Comparison of ENCODE assay signal across 15 cellular contexts in the genomic region with DNA sequence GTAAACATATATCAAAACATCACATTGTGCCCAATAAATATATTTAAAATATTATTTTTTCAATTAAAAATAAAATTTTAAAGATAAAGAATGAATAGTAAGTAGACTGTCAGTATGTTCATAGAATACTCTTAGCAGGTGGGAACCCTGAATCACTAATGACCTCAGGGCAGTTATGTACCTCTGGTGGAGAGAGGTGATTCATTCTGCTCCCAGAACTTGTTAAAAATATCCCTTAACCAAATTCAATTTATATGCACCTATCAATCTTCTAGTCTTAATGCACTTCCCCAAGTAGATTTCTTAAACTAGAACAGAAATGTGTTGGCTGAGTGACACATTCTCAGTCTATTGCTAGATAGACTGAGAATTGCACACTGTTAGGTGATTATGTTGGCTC.
DNase-seq lines count a peak whose midpoint lies in the region; TF ChIP-seq lines count a peak whose summit lies in the region.
"Had no signal": no experiment of that assay in that cellular context is flagged by ENCODE, and none has a peak within 500 bp of the region (broad histone marks: within the 10 kb centered on the region; RNA-seq: fewer than 3 reads in every experiment).

No MANE protein-coding gene starts in this region.

- H3K36me3 ChIP-seq in stomach = no peaks in the 10 kb centered on the region

- H3K9me3 ChIP-seq in stomach = peaks cover 3 to 21% (median 11%) of the 10 kb centered on the region in 4 donors

- DNase-seq in GM12865 (ENCODE audit: low read depth) (peak; percentile 21), RWPE1 (ENCODE audit: low spot score) (peak; percentile 59), epithelial cell of esophagus (ENCODE audit: low read depth) (peak; percentile 26), renal cortical epithelial cell (ENCODE audit: low read depth) (peak; percentile 58), medulla oblongata (ENCODE audit: extremely low spot score) (no peak), stomach (no peak), NCI-H446 treated with DMSO at 0.1 percent for 48 hours (lab: John Stamatoyannopoulos, UW) (no peak)
- DNase-seq: ACHN; CD4-positive, CD25-positive, alpha-beta regulatory T cell; DMS53; GF-D8; HCEC 1CT; HFFc6 had no signal

- TF ChIP-seq POLR2A in stomach (IDR thresholded peaks at IDR 0.05) = no peak

- no peak overlapping the region for H3K27ac ChIP-seq in RWPE1
- H3K27ac ChIP-seq in stomach = no peak overlapping the region
- H3K27ac ChIP-seq: BLaER1 treated with 17β-estradiol and CSF1 and Interleukin-3, amounts not matched to agents 10 nM and 100 nM; HL-60 had no signal

- H3K4me3 ChIP-seq in GM12865 (ENCODE audit: low read depth, low read length) (no peak overlapping the region), epithelial cell of esophagus (ENCODE audit: low read length) (no peak overlapping the region), stomach (no peak overlapping the region)
- H3K4me3 ChIP-seq: BLaER1 treated with 17β-estradiol and CSF1 and Interleukin-3, amounts not matched to agents 10 nM and 100 nM had no signal

- POLR2A ChIA-PET in RWPE1 (lab: Yijun Ruan, JAX; ENCODE audit: low non-redundant PET) = no interaction called here

- TF ChIP-seq CTCF in GM12865 (IDR thresholded peaks at IDR 0.05; ENCODE audit: insufficient read depth, low read depth, low read length, missing control alignments) = no peak
- no peak for TF ChIP-seq CTCF in RWPE1 (conservative IDR thresholded peaks at IDR 0.05; ENCODE audit: low read depth)
- no peak for TF ChIP-seq CTCF in epithelial cell of esophagus (IDR thresholded peaks at IDR 0.05; ENCODE audit: insufficient read depth, low read depth, low read length, missing control alignments)
- TF ChIP-seq CTCF in stomach (IDR thresholded peaks at IDR 0.05) = no peak

- no peaks in the 10 kb centered on the region for H3K4me1 ChIP-seq in stomach

- TF ChIP-seq EP300 in stomach (IDR thresholded peaks at IDR 0.05) = no peak

- no peaks in the 10 kb centered on the region for H3K27me3 ChIP-seq in stomach
- H3K27me3 ChIP-seq: BLaER1 treated with 17β-estradiol and CSF1 and Interleukin-3, amounts not matched to agents 10 nM and 100 nM had no signal

- CTCF ChIA-PET in RWPE1 (lab: Yijun Ruan, JAX) = no interaction called here

- intact Hi-C loops in stomach (cut with DNase I; ENCODE audit: low total_unique reads) = no loop called here

Comparison
In these comparisons a context has a peak if more than half of its experiments do, and no peak if none do; other contexts are left out.
1. DNase-seq: peak in GM12865 (single experiment), RWPE1 (single experiment), epithelial cell of esophagus (single experiment) and renal cortical epithelial cell (single experiment); none in medulla oblongata (single experiment), stomach (single experiment) and NCI-H446 treated with DMSO at 0.1 percent for 48 hours (single experiment).